ENCODE assay signal across 8 cellular contexts in the genomic region with DNA sequence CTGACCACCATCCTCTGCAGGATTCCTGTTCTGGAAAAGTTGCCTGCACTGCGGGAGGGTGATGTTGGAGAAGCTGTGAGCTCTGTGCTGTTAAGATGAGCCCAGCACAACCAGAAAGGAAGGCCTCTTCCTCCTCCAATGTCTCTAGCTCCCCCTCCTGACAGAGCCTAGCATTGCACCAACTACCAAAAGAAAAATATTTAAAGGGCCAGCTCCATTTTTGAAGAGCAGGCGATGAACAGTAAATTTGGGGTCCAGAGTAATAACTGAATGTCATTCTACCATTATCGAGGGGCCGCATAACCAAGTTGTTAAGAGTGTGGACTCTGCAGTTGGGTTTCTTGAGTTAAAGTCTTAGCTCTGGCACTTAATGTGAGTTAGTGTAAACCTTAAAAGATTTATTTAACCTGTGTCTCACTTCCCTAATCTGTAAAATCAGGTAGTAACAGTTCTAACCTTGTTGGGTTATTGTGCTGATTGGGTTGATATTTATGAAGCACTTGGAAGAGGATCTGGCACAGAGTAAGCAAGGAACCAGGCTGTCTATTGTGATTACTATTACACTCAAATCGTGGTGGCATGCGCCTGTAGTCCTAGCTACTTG. TPM values are rescaled to one million over a fixed set of nuclear protein-coding genes. Genes with fewer than 3 reads are reported as not detected.
A peak's percentile ranks its signal among the peaks of the same experiment; 100 is the strongest.
DNase-seq lines count a peak whose midpoint lies in the region; ATAC-seq and TF ChIP-seq lines count a peak whose summit lies in the region.

No MANE protein-coding gene starts in this region.

- H3K36me3 Mint-ChIP-seq in neural progenitor cell: peaks cover 1% of the 10 kb centered on the region

- H3K27me3 Mint-ChIP-seq in neural progenitor cell (ENCODE audit: insufficient read depth, low read depth): peaks cover 6% of the 10 kb centered on the region

- peak; percentile 74 for ATAC-seq in GM18909 (IDR thresholded peaks at IDR 0.05; ENCODE audit: poor library complexity, unreplicated experiment)

- no peaks in the 10 kb centered on the region for H3K9me2 ChIP-seq in PC-9 (ENCODE audit: insufficient read depth)

- no peak overlapping the region for H3K4me3 Mint-ChIP-seq in neural progenitor cell

- no peak overlapping the region for H3K27ac Mint-ChIP-seq in neural progenitor cell

- H3K36me3 ChIP-seq in PC-9 (ENCODE audit: low read depth) (no peaks in the 10 kb centered on the region), neural progenitor cell (no peaks in the 10 kb centered on the region)

- no peak overlapping the region for H3K9ac ChIP-seq in neural progenitor cell

- H3K27me3 ChIP-seq in PC-9 (ENCODE audit: insufficient read depth, low read depth): no peaks in the 10 kb centered on the region
- H3K27me3 ChIP-seq in neural progenitor cell: no peaks in the 10 kb centered on the region

- H3K9me3 Mint-ChIP-seq in neural progenitor cell: no peaks in the 10 kb centered on the region

- H2AFZ ChIP-seq in PC-9 (no peak overlapping the region), neural progenitor cell (replicated peaks) (peak overlapping the region; percentile 54)

- H3K4me1 ChIP-seq in PC-9 (replicated peaks; ENCODE audit: insufficient read depth): no peaks in the 10 kb centered on the region
- H3K4me1 ChIP-seq in neural progenitor cell: no peaks in the 10 kb centered on the region

- peak; percentile 84 for DNase-seq in AG20443 (ENCODE audit: low spot score)
- peak; percentile 61 for DNase-seq in HuH-7 (ENCODE audit: low spot score)
- DNase-seq in PC-9: peak; percentile 60 to 79
- peak; percentile 87 to 89 for DNase-seq in activated T-cell treated with anti-CD3 and anti-CD28 coated beads, Interleukin-2, amount 50 U/mL, for 48 hours
- peak; percentile 86 for DNase-seq in fibroblast of peridontal ligament (ENCODE audit: extremely low read depth)
- DNase-seq in neural progenitor cell (ENCODE audit: low spot score): peak; percentile 78
- peak; percentile 60 for DNase-seq in stromal cell of bone marrow (ENCODE audit: low read depth)

- intact Hi-C loops in PC-9 (cut with micrococcal nuclease; ENCODE audit: unreplicated experiment): loop anchor here (1.0 kb wide), 4 partner anchors 166 to 314 kb away; no protein-coding TSS in a partner anchor

- BruUV-seq in PC-9 (replicated peaks; lab: Mats Ljungman, UMichigan): no TSS peak

- H3F3A ChIP-seq in PC-9 (ENCODE audit: insufficient read depth, low read depth) (0 out of 2 replicates have a peak, but pooled peaks cover 4% of the 10 kb centered on the region), neural progenitor cell (ENCODE audit: low read depth) (no peaks in the 10 kb centered on the region)

- H3K9me3 ChIP-seq in PC-9 (ENCODE audit: insufficient read depth, low read depth) (no peaks in the 10 kb centered on the region), neural progenitor cell (ENCODE audit: low read depth) (no peaks in the 10 kb centered on the region)

- H3K4me3 ChIP-seq in PC-9: no peak overlapping the region
- no peak overlapping the region for H3K4me3 ChIP-seq in neural progenitor cell

- TF ChIP-seq CTCF in PC-9 (conservative IDR thresholded peaks at IDR 0.05): peak; percentile 93
- TF ChIP-seq CTCF in neural progenitor cell (IDR thresholded peaks at IDR 0.05): peak; percentile 88

- POLR2A ChIA-PET in PC-9 (lab: Charles Lee; ENCODE audit: unreplicated experiment): interaction anchor here (0.6 to 1.1 kb wide), 3 partner anchors 49 to 151 kb away, joined by 3 to 9 read pairs (median 3); a partner anchor contains a TSS

- no peaks in the 10 kb centered on the region for H3K4me1 Mint-ChIP-seq in neural progenitor cell

- H3K79me2 ChIP-seq in PC-9 (ENCODE audit: low read depth) (no peaks in the 10 kb centered on the region), neural progenitor cell (ENCODE audit: low read depth) (no peaks in the 10 kb centered on the region)

- H4K20me1 ChIP-seq in PC-9 (ENCODE audit: insufficient read depth) (no peaks in the 10 kb centered on the region; the same call in 1 of the 2 replicates), neural progenitor cell (ENCODE audit: low read depth) (no peaks in the 10 kb centered on the region)

- H3K27ac ChIP-seq in PC-9: no peak overlapping the region
- H3K27ac ChIP-seq in neural progenitor cell: no peak overlapping the region

- H3K4me2 ChIP-seq in PC-9 (no peak overlapping the region), neural progenitor cell (no peak overlapping the region)

- CTCF ChIA-PET in PC-9 (lab: Charles Lee): interaction anchor here (0.5 to 2.5 kb wide), 19 partner anchors 8 to 362 kb away, joined by 3 to 27 read pairs (median 4); a partner anchor contains a TSS

RNA-seq across cellular contexts. Expression of a gene that starts 3.9 kb away (rescaled TPM):
- total RNA-seq in PC-9 (2021) (not detected in 2 replicates), neural progenitor cell (ENCODE audit: low replicate concordance) (not detected in 2 replicates)

RNA-seq across cellular contexts. Expression of a gene that starts 28.3 kb away (rescaled TPM):
- total RNA-seq in PC-9 (2021): not detected in 2 replicates
- not detected in 2 replicates for total RNA-seq in neural progenitor cell (ENCODE audit: low replicate concordance)

RNA-seq across cellular contexts. Expression of a gene that starts 42.6 kb away (rescaled TPM):
- total RNA-seq in PC-9 (2021) (6.6 and 12.1 TPM in 2 replicates), neural progenitor cell (ENCODE audit: low replicate concordance) (0.65 and 0.77 TPM in 2 replicates)
